Comparison of ENCODE assay signal across 8 cellular contexts in the genomic region with DNA sequence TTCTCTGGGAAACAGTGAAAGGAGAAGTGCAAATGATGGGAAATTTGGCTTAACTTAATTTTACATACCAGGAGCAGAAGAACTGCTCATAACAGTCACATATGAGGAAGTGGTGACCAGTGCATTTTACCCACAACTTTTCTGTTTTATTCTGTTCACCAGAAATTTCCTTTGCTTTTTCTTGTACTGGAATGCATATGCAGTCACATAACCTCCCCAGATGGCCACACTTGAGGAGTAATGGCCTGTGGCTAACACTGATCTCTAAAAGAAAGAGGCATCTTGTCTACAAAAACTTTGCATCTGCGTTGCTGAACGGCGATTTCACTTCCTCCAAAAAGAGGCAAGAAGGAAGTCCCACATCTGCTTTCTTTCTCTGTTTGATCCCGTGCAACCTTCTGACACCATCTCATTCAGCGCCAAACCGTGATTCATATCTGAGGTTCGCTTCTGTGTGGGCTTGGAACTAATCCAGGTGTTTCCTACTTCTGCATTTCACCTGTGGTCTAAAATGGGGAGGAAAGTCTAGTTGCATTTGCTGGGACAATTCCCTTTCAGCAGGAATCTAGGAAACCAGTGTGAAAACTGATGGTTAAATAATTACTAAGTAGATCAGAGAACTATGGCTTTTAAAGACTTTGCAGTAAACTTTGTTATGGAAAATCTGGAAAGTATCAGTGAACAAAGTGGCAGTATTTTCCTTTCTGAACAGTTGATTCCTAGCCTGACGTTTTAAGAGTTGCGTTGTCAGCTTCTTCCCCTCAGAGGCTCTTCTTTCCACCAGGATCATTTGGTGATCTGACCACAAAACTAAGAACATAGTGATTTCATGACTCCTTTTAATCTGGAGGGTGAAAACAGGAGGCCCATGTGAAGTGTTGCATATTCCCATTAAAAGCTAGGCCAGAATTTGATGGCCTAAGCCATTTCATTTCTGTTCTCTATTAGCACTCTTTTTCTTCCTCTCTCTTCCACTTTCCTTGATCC. TPM values are rescaled to one million over a fixed set of nuclear protein-coding genes. Genes with fewer than 3 reads are reported as not detected.
DNase-seq lines count a peak whose midpoint lies in the region; ATAC-seq and TF ChIP-seq lines count a peak whose summit lies in the region.

No MANE protein-coding gene starts in this region.

- H3K9me3 Mint-ChIP-seq in IgD-negative memory B cell = peaks cover 0 to 3% (median 0%) of the 10 kb centered on the region in 3 donors

- H3K27ac ChIP-seq in colonic mucosa (peak overlapping the region; percentile 55), sigmoid colon (peak overlapping the region; percentile 49 to 63 (median 54))

- peak overlapping the region in 1 of 2 donors; percentile 13 for H3K9ac ChIP-seq in colonic mucosa (ENCODE audit: low read depth in 2 of 2, low read length in 2 of 2)

- peaks cover 2% of the 10 kb centered on the region for H3K27me3 Mint-ChIP-seq in IgD-negative memory B cell

- peak; percentile 49 for DNase-seq in colonic mucosa
- DNase-seq in sigmoid colon = peak; percentile 79
- no peak for DNase-seq in NCI-H1436 (lab: John Stamatoyannopoulos, UW)
- no peak for DNase-seq in activated CD4-positive, alpha-beta T cell treated with anti-CD3 and anti-CD28 coated beads for 4 hours
- DNase-seq in NCI-H1105 treated with DMSO at 0.1 percent for 48 hours (lab: John Stamatoyannopoulos, UW) = no peak

- peak overlapping the region; percentile 86 to 98 (median 96) for H3K27ac Mint-ChIP-seq in IgD-negative memory B cell

- peak; percentile 86 for ATAC-seq in GM18505 (IDR thresholded peaks at IDR 0.05; ENCODE audit: unreplicated experiment)
- peak; percentile 82 for ATAC-seq in GM21717 (IDR thresholded peaks at IDR 0.05; ENCODE audit: unreplicated experiment)

- H3K9me3 ChIP-seq in colonic mucosa (no peaks in the 10 kb centered on the region), sigmoid colon (no peaks in the 10 kb centered on the region)

- intact Hi-C loops in colonic mucosa (cut with DNase I) (no loop called here), sigmoid colon (cut with DNase I) (no loop called here)

- H3K4me1 Mint-ChIP-seq in IgD-negative memory B cell = peaks cover 26 to 59% (median 51%) of the 10 kb centered on the region in 3 donors

- no peaks in the 10 kb centered on the region for H3K36me3 Mint-ChIP-seq in IgD-negative memory B cell

- peak in 2 of 4 donors; percentile 25 to 28 for TF ChIP-seq EP300 in sigmoid colon (IDR thresholded peaks at IDR 0.05)

- TF ChIP-seq CTCF in colonic mucosa (IDR thresholded peaks at IDR 0.05) (no peak), sigmoid colon (IDR thresholded peaks at IDR 0.05) (no peak)

- H3K4me1 ChIP-seq in colonic mucosa (no peaks in the 10 kb centered on the region), sigmoid colon (peaks cover 0 to 14% (median 11%) of the 10 kb centered on the region in 4 donors)

- H3K27me3 ChIP-seq in colonic mucosa = no peaks in the 10 kb centered on the region
- no peaks in the 10 kb centered on the region for H3K27me3 ChIP-seq in sigmoid colon

- peak overlapping the region; percentile 44 to 84 (median 70) for H3K4me3 Mint-ChIP-seq in IgD-negative memory B cell

- H3K36me3 ChIP-seq in colonic mucosa = no peaks in the 10 kb centered on the region
- H3K36me3 ChIP-seq in sigmoid colon = no peaks in the 10 kb centered on the region

- TF ChIP-seq POLR2A in GM18505 (IDR thresholded peaks at IDR 0.05; ENCODE audit: borderline replicate concordance, extremely low read depth, insufficient read depth, insufficient read length) (no peak), sigmoid colon (IDR thresholded peaks at IDR 0.05) (no peak)

- WGBS in sigmoid colon, 2 donors = 31 to 72% methylated on average over 9 of the region's 9 CpGs

- H3K4me3 ChIP-seq in colonic mucosa = no peak overlapping the region
- H3K4me3 ChIP-seq in sigmoid colon = no peak overlapping the region

RNA-seq across cellular contexts. Expression of gene MPEG1, which starts 4.2 kb away (rescaled TPM):
- 51.8 TPM for polyA plus RNA-seq in IgD-negative memory B cell
- 10 to 100 TPM in 1 of 2 donors, 1 to 10 TPM in 1; 4.7 to 17.6 TPM for total RNA-seq in colonic mucosa
- total RNA-seq in sigmoid colon = 10 to 100 TPM in 3 of 4 donors, 1 to 10 TPM in 1; 8.0 to 23.5 (median 13.6) TPM
- 10 to 100 TPM in 2 of 3 donors, 1 to 10 TPM in 1; 9.6 to 63.8 (median 32.4) TPM for polyA plus RNA-seq in sigmoid colon

RNA-seq across cellular contexts. Expression of gene DTX4, which starts 45.0 kb away (rescaled TPM):
- polyA plus RNA-seq in IgD-negative memory B cell (4.5 TPM), sigmoid colon (10 to 100 TPM; 21.0 to 29.0 (median 24.7) TPM)
- total RNA-seq in colonic mucosa (10 to 100 TPM; 54.7 to 59.7 TPM), sigmoid colon (1 to 10 TPM; 3.5 to 7.8 (median 4.1) TPM)

Comparison
In these comparisons a context has a peak if more than half of its experiments do, and no peak if none do; other contexts are left out.
1. DNase-seq: peak in colonic mucosa (single experiment) and sigmoid colon (single experiment); none in NCI-H1436 (single experiment), activated CD4-positive, alpha-beta T cell treated with anti-CD3 and anti-CD28 coated beads for 4 hours (0 of 2) and NCI-H1105 treated with DMSO at 0.1 percent for 48 hours (single experiment).
2. RNA of gene DTX4, which starts 45.0 kb away (total RNA-seq): 54.7 to 59.7 TPM in colonic mucosa; 3.5 to 7.8 TPM in sigmoid colon; every median in the first group is over 4 times any median in the second.